Comparison of ENCODE assay signal across 8 cellular contexts in the genomic region with DNA sequence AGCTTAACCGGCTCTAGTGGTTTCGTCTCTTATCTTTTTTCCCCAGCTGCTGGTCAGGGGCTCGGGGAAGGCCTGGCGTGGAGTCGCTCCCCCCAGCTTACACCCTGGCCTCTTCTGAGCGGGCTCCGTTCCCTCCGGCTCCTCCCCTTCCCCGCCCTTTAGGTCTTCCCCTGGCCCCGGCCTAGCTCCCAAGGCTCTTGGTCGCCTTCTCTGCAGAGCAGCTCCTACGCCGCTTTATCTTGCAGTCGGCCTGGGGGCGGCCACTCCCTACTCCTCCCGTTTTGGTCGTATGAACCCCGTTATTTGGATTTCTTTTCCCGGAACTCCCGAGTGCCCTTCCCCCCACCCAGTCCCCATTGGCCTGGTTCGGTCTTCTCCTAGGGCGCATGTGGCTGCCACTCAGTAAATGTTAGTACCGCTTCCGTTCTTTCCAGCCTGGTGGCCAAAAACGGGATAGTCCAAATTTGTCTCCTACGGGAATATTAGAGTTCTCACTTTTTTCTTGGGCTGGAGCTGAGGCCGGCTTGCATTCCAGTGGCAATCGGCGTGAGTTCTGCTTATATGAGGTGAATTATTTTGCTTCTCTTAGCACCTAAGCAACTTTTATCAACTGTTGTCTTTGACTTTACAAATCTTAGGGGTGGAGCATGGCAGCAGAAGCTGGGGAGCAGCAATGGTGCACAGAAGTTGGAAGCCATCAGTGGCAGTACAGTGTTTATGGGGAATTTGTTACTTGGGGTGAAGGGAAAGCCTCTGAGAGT. TPM values are rescaled to one million over a fixed set of nuclear protein-coding genes. Genes with fewer than 3 reads are reported as not detected.
A peak's percentile ranks its signal among the peaks of the same experiment; 100 is the strongest.
DNase-seq lines count a peak whose midpoint lies in the region; ATAC-seq and TF ChIP-seq lines count a peak whose summit lies in the region.

No MANE protein-coding gene starts in this region.

- DNase-seq in T-helper 1 cell (no peak), GM23338 (ENCODE audit: low spot score) (peak; percentile 95), IMR-90 (peak; percentile 83), NOMO-1 treated with dmso at 0.1 percent for 144 hours (lab: John Stamatoyannopoulos, UW; ENCODE audit: unreplicated experiment) (peak; percentile 91), ascending aorta (ENCODE audit: low spot score in 2 of 2) (peak; percentile 55 to 92), hepatic stellate cell (ENCODE audit: low spot score) (peak; percentile 95), skeletal muscle cell (ENCODE audit: low read depth) (no peak)

- 1% methylated on average over 24 of the region's 29 CpGs; no CpG with 5 or more reads in 1 of the 2 experiments for WGBS in IMR-90 (ENCODE audit: extremely low coverage in 2 of 2, insufficient read length in 1 of 2), 2 experiments

- peak overlapping the region; percentile 54 for H4K5ac ChIP-seq in IMR-90 (ENCODE audit: low read depth, low read length)

- H2BK20ac ChIP-seq in IMR-90 (ENCODE audit: low read depth, low read length): no peak overlapping the region

- H3K36me3 ChIP-seq in GM23338 (ENCODE audit: insufficient read depth) (peaks cover 3% of the 10 kb centered on the region; the same call in 1 of the 2 replicates), IMR-90 (ENCODE audit: control insufficient read depth, insufficient read depth, low read length) (peaks cover 2% of the 10 kb centered on the region; the same call in 1 of the 2 replicates), ascending aorta (peaks cover 11 to 24% of the 10 kb centered on the region in 2 donors)

- TF ChIP-seq POLR2A in IMR-90 (IDR thresholded peaks at IDR 0.05; ENCODE audit: low read depth, low read length): peak; percentile 77

- H3K4me1 Mint-ChIP-seq in T-helper 1 cell treated with Interleukin-12 subunit alpha and Interleukin-12 subunit beta and Interleukin-4 antibody, amounts not matched to agents 30 μg/mL and 1 μg/mL, for 36 hours (ENCODE audit: low read depth): peaks cover 22% of the 10 kb centered on the region
- H3K4me1 Mint-ChIP-seq in GM23338: peaks cover 22% of the 10 kb centered on the region

- H3K4me2 ChIP-seq in GM23338 (peak overlapping the region; percentile 91), IMR-90 (ENCODE audit: low read depth, low read length) (peak overlapping the region; percentile 98)

- peaks cover 52% of the 10 kb centered on the region for H3K79me2 ChIP-seq in GM23338 (replicated peaks; ENCODE audit: insufficient read depth)

- peak overlapping the region; percentile 88 for H3K14ac ChIP-seq in IMR-90 (replicated peaks; ENCODE audit: low read depth, low read length)

- peak overlapping the region; percentile 19 for H2BK120ac ChIP-seq in IMR-90 (ENCODE audit: low read depth, low read length)

- peak overlapping the region; percentile 98 for H3K27ac Mint-ChIP-seq in T-helper 1 cell treated with Interleukin-12 subunit alpha and Interleukin-12 subunit beta and Interleukin-4 antibody, amounts not matched to agents 30 μg/mL and 1 μg/mL, for 36 hours
- peak overlapping the region; percentile 98 for H3K27ac Mint-ChIP-seq in GM23338

- no peak overlapping the region for H2AFZ ChIP-seq in GM23338
- peak overlapping the region; percentile 91 for H2AFZ ChIP-seq in IMR-90 (replicated peaks; ENCODE audit: low read length, poor library complexity)

- H3K4ac ChIP-seq in IMR-90 (ENCODE audit: low read depth, low read length): peak overlapping the region; percentile 82

- no peaks in the 10 kb centered on the region for H3K9me3 ChIP-seq in IMR-90 (ENCODE audit: control insufficient read depth, insufficient read depth, low read length)
- no peaks in the 10 kb centered on the region for H3K9me3 ChIP-seq in ascending aorta

- H3K4me1 ChIP-seq in GM23338 (ENCODE audit: insufficient read depth): peaks cover 12% of the 10 kb centered on the region
- peaks cover 3% of the 10 kb centered on the region for H3K4me1 ChIP-seq in IMR-90 (ENCODE audit: control insufficient read depth, insufficient read depth, low read length)
- peaks cover 9 to 38% of the 10 kb centered on the region in 2 donors for H3K4me1 ChIP-seq in ascending aorta

- H3F3A ChIP-seq in GM23338 (replicated peaks; ENCODE audit: low read depth): 0 out of 2 replicates have a peak, but pooled peaks cover 5% of the 10 kb centered on the region

- peak overlapping the region; percentile 62 for H2AK5ac ChIP-seq in IMR-90 (ENCODE audit: low read depth, low read length)

- intact Hi-C loops in IMR-90 (cut with micrococcal nuclease) (loop anchor here (2.0 kb wide), 2 partner anchors 60 to 76 kb away; partner anchors contain the start of gene TRAPPC3), ascending aorta (cut with DNase I) (loop anchor here (1.0 to 5.0 kb wide), 5 partner anchors 17 to 75 kb away; partner anchors contain the start of gene TRAPPC3)

- no peaks in the 10 kb centered on the region for H3K9me3 Mint-ChIP-seq in T-helper 1 cell treated with Interleukin-12 subunit alpha and Interleukin-12 subunit beta and Interleukin-4 antibody, amounts not matched to agents 30 μg/mL and 1 μg/mL, for 36 hours
- no peaks in the 10 kb centered on the region for H3K9me3 Mint-ChIP-seq in GM23338

- H2AK9ac ChIP-seq in IMR-90 (replicated peaks; ENCODE audit: low read depth, low read length, poor library complexity): peak overlapping the region; percentile 95

- H3K18ac ChIP-seq in IMR-90 (ENCODE audit: low read depth, low read length): peak overlapping the region; percentile 59

- peak overlapping the region; percentile 96 for H3K27ac ChIP-seq in GM23338 (ENCODE audit: low read depth)
- peak overlapping the region; percentile 83 for H3K27ac ChIP-seq in IMR-90 (ENCODE audit: insufficient read depth, low read length)
- H3K27ac ChIP-seq in ascending aorta: peak overlapping the region; percentile 97 to 98

- H3K36me3 Mint-ChIP-seq in T-helper 1 cell treated with Interleukin-12 subunit alpha and Interleukin-12 subunit beta and Interleukin-4 antibody, amounts not matched to agents 30 μg/mL and 1 μg/mL, for 36 hours (ENCODE audit: low read depth): peaks cover 16% of the 10 kb centered on the region
- peaks cover 38% of the 10 kb centered on the region for H3K36me3 Mint-ChIP-seq in GM23338 (ENCODE audit: low read depth)

- H3K23ac ChIP-seq in IMR-90 (ENCODE audit: low read depth, low read length): peak overlapping the region; percentile 69

- peak; percentile 40 for TF ChIP-seq RAD21 in IMR-90 (IDR thresholded peaks at IDR 0.05; ENCODE audit: low read length)

- H4K8ac ChIP-seq in IMR-90 (ENCODE audit: low read depth in 2 of 2, low read length in 2 of 2): peak overlapping the region; percentile 38 to 90; a peak in 3 of 4 replicates

- H3K56ac ChIP-seq in IMR-90 (ENCODE audit: extremely low read depth, insufficient read depth, low read length): peak overlapping the region; percentile 80

- peaks cover 0 to 15% of the 10 kb centered on the region in 2 experiments; a peak in 1 of 4 replicates for H3K79me1 ChIP-seq in IMR-90 (ENCODE audit: low read depth in 1 of 2, low read length in 2 of 2)

- peak; percentile 81 for ATAC-seq in GM23338
- peak; percentile 74 for ATAC-seq in IMR-90 (ENCODE audit: low read depth)

- CTCF ChIA-PET in IMR-90 (lab: Yijun Ruan, JAX): interaction anchor here (0.6 to 1.9 kb wide), 10 partner anchors 11 to 75 kb away, joined by 3 to 5 read pairs (median 3); partner anchors contain the start of gene TRAPPC3

- H3K27me3 ChIP-seq in GM23338 (ENCODE audit: insufficient read depth) (no peaks in the 10 kb centered on the region), IMR-90 (ENCODE audit: control insufficient read depth, insufficient read depth, low read length) (no peaks in the 10 kb centered on the region), ascending aorta (no peaks in the 10 kb centered on the region)

- H3K9me2 ChIP-seq in GM23338 (ENCODE audit: insufficient read depth): no peaks in the 10 kb centered on the region

- in situ Hi-C loops in IMR-90 (cut with MboI; ENCODE audit: low sequenced_read_pairs): no loop called here

- peak overlapping the region; percentile 85 for H4K91ac ChIP-seq in IMR-90 (ENCODE audit: insufficient read depth, low read depth, low read length)

- no peaks in the 10 kb centered on the region for H3K27me3 Mint-ChIP-seq in T-helper 1 cell treated with Interleukin-12 subunit alpha and Interleukin-12 subunit beta and Interleukin-4 antibody, amounts not matched to agents 30 μg/mL and 1 μg/mL, for 36 hours (ENCODE audit: low read depth)
- peaks cover 2% of the 10 kb centered on the region for H3K27me3 Mint-ChIP-seq in GM23338 (ENCODE audit: insufficient read depth, low read depth, poor library complexity)

- no peak overlapping the region; the same call in 2 of the 3 replicates for H2BK15ac ChIP-seq in IMR-90 (ENCODE audit: low read depth, low read length)

- peak in 1 of 2 experiments; percentile 56; a peak in 3 of 4 replicates for TF ChIP-seq CTCF in GM23338 (conservative IDR thresholded peaks at IDR 0.05; ENCODE audit: low read depth in 2 of 2)
- peak; percentile 56 for TF ChIP-seq CTCF in IMR-90 (conservative IDR thresholded peaks at IDR 0.05; ENCODE audit: low read depth, low read length)
- TF ChIP-seq CTCF in ascending aorta (IDR thresholded peaks at IDR 0.05): peak; percentile 46 to 59 (median 51)

- no TSS peak for BruUV-seq in IMR-90 (replicated peaks; lab: Mats Ljungman, UMichigan)

- H3K4me3 Mint-ChIP-seq in T-helper 1 cell treated with Interleukin-12 subunit alpha and Interleukin-12 subunit beta and Interleukin-4 antibody, amounts not matched to agents 30 μg/mL and 1 μg/mL, for 36 hours: peak overlapping the region; percentile 88
- H3K4me3 Mint-ChIP-seq in GM23338: peak overlapping the region; percentile 100

- H3K4me3 ChIP-seq in GM23338 (peak overlapping the region; percentile 89), IMR-90 (ENCODE audit: insufficient read depth, low read depth, low read length) (peak overlapping the region; percentile 72), ascending aorta (peak overlapping the region; percentile 78 to 87), skeletal muscle cell (ENCODE audit: low read depth, low read length) (peak overlapping the region; percentile 93)

- H4K20me1 ChIP-seq in GM23338 (replicated peaks; ENCODE audit: insufficient read depth) (peaks cover 40% of the 10 kb centered on the region), IMR-90 (ENCODE audit: insufficient read depth, low read length) (peaks cover 54% of the 10 kb centered on the region)

- POLR2A ChIA-PET in IMR-90 (lab: Charles Lee; ENCODE audit: unreplicated experiment): interaction anchor here (0.5 to 0.7 kb wide), 5 partner anchors 34 to 68 kb away, joined by 3 to 14 read pairs (median 7); no protein-coding TSS in a partner anchor

- peaks cover 8% of the 10 kb centered on the region; the same call in 1 of the 2 replicates for H3K9me1 ChIP-seq in IMR-90 (ENCODE audit: insufficient read depth, low read length)

- peak overlapping the region; percentile 83 for H2BK5ac ChIP-seq in IMR-90 (ENCODE audit: low read depth, low read length, poor library complexity, severe bottlenecking)

- peak overlapping the region; percentile 83 for H3K9ac ChIP-seq in IMR-90 (ENCODE audit: low read depth, low read length)

- dilution Hi-C loops in IMR-90 (cut with HindIII; ENCODE audit: low sequenced_read_pairs, unreplicated experiment): no loop called here

RNA-seq across cellular contexts. Expression of gene THRAP3, which starts 0.5 kb away (rescaled TPM):
- total RNA-seq in GM23338 (2014; rRNA removed; shearing (Covaris generic)): 127 and 145 TPM in 2 replicates
- polyA plus RNA-seq in GM23338 (2016; fragmentation: Nextera tagmentation; extraction: Ambion mirVana): 147 and 161 TPM in 2 replicates
- total RNA-seq in IMR-90 (2012; rRNA removed): 66.5 and 73.9 TPM in 2 replicates
- polyA plus RNA-seq in IMR-90 (2012; rRNA removed): 48.9 and 60.6 TPM in 2 replicates
- 13.2 and 15.1 TPM in 2 replicates for polyA plus RNA-seq in IMR-90 (2012; cell fraction: cytosol; rRNA removed)
- polyA plus RNA-seq in IMR-90 (2012; cell fraction: nucleus; rRNA removed; ENCODE audit: low replicate concordance): 11.6 and 41.9 TPM in 2 replicates
- total RNA-seq in ascending aorta: 39.5 TPM

Comparison
In these comparisons a context has a peak if more than half of its experiments do, and no peak if none do; other contexts are left out.
1. DNase-seq: peak in GM23338 (single experiment), IMR-90 (single experiment), NOMO-1 treated with dmso at 0.1 percent for 144 hours (single experiment), ascending aorta (2 of 2) and hepatic stellate cell (single experiment); none in T-helper 1 cell (0 of 5) and skeletal muscle cell (single experiment).
2. Peak in every context shown above with its lines, with median percentiles within 50 percentile points of each other: H3K27ac ChIP-seq and H3K4me3 ChIP-seq.